25 cellular contexts compared by ENCODE assay signal in genomic region chr4:147576084-147576483, GRCh38.
"Had no signal": no experiment of that assay in that cellular context is flagged by ENCODE, and none has a peak within 500 bp of the region (broad histone marks: within the 10 kb centered on the region; RNA-seq: fewer than 3 reads in every experiment).

No MANE protein-coding gene starts in this region.

- H3K27me3 ChIP-seq: esophagus muscularis mucosa, gastroesophageal sphincter, heart left ventricle, hepatocyte, left lung, neural progenitor cell, right lobe of liver, tibial nerve, upper lobe of left lung had no signal

- ATAC-seq: foreskin keratinocyte; gastroesophageal sphincter; heart left ventricle; left lung; naive thymus-derived CD4-positive, alpha-beta T cell; right lobe of liver; stimulated activated naive B cell treated with anti-CD40 and anti-IgM and Interleukin-4, amounts not matched to agents 10 μg/mL and 1 μg/mL and 100 μg/mL, for 72 hours had no signal

- H3K9me3 Mint-ChIP-seq: dendritic cell treated with granulocyte-macrophage colony-stimulating factor and Interleukin-4, amounts not matched to agents 40 ng/mL and 50 ng/mL, for 4 days; nephron; neural progenitor cell; stimulated activated naive CD8-positive, alpha-beta T cell treated with anti-CD3 and anti-CD28 coated beads, Interleukin-15, Interleukin-2, amounts not matched to agents 100 ng/mL and 50 ng/mL, for 24 hours had no signal

- H3K4me2 ChIP-seq: hepatocyte, neural progenitor cell had no signal

- H3K4me3 ChIP-seq: esophagus muscularis mucosa, gastroesophageal sphincter, heart left ventricle, hepatocyte, left lung, neural progenitor cell, right lobe of liver, thoracic aorta, tibial nerve, upper lobe of left lung had no signal

- H3K27ac ChIP-seq: esophagus muscularis mucosa, foreskin keratinocyte, gastroesophageal sphincter, heart left ventricle, hepatocyte, left lung, neural progenitor cell, parathyroid adenoma, right lobe of liver, thoracic aorta, tibial nerve, upper lobe of left lung had no signal

- H3K4me1 Mint-ChIP-seq: nephron; neural progenitor cell; stimulated activated naive B cell treated with anti-CD40 and anti-IgM and Interleukin-4, amounts not matched to agents 10 μg/mL and 1 μg/mL and 100 μg/mL, for 72 hours had no signal

- H3K4me3 Mint-ChIP-seq: dendritic cell treated with granulocyte-macrophage colony-stimulating factor and Interleukin-4, amounts not matched to agents 40 ng/mL and 50 ng/mL, for 4 days; naive thymus-derived CD4-positive, alpha-beta T cell; nephron; neural progenitor cell; stimulated activated naive B cell treated with anti-CD40 and anti-IgM and Interleukin-4, amounts not matched to agents 10 μg/mL and 1 μg/mL and 100 μg/mL, for 72 hours; stimulated activated naive CD8-positive, alpha-beta T cell treated with anti-CD3 and anti-CD28 coated beads, Interleukin-15, Interleukin-2, amounts not matched to agents 100 ng/mL and 50 ng/mL, for 24 hours had no signal

- H3K4me1 ChIP-seq: esophagus muscularis mucosa, foreskin keratinocyte, gastroesophageal sphincter, heart left ventricle, left lung, neural progenitor cell, right lobe of liver, tibial nerve, upper lobe of left lung had no signal

- H3K27me3 Mint-ChIP-seq: dendritic cell treated with granulocyte-macrophage colony-stimulating factor and Interleukin-4, amounts not matched to agents 40 ng/mL and 50 ng/mL, for 4 days; progenitor cell of endocrine pancreas; stimulated activated naive CD8-positive, alpha-beta T cell treated with anti-CD3 and anti-CD28 coated beads, Interleukin-15, Interleukin-2, amounts not matched to agents 100 ng/mL and 50 ng/mL, for 24 hours had no signal

- H3K9me3 ChIP-seq: esophagus muscularis mucosa, gastroesophageal sphincter, heart left ventricle, left lung, right lobe of liver, thoracic aorta, tibial nerve, upper lobe of left lung had no signal

- H3K36me3 Mint-ChIP-seq: neural progenitor cell had no signal

- DNase-seq: effector CD8-positive, alpha-beta T cell; foreskin keratinocyte; heart left ventricle; kidney; left lung; mesendoderm; midbrain; naive thymus-derived CD4-positive, alpha-beta T cell; right lobe of liver; small intestine; stimulated activated CD4-positive, alpha-beta T cell treated with anti-CD3 and anti-CD28 coated beads, Interleukin-15, amount 100 ng/mL, for 24 hours; stimulated activated CD4-positive, alpha-beta T cell treated with anti-CD3 and anti-CD28 coated beads, Interleukin-2, amount 100 ng/mL, for 48 hours; stimulated activated naive B cell treated with anti-CD40 and anti-IgM and Interleukin-4, amounts not matched to agents 10 μg/mL and 1 μg/mL and 100 μg/mL, for 72 hours; upper lobe of left lung had no signal

- H3K36me3 ChIP-seq: esophagus muscularis mucosa, gastroesophageal sphincter, heart left ventricle, left lung, neural progenitor cell, right lobe of liver, thoracic aorta, tibial nerve, upper lobe of left lung had no signal

- H3K27ac Mint-ChIP-seq: dendritic cell treated with granulocyte-macrophage colony-stimulating factor and Interleukin-4, amounts not matched to agents 40 ng/mL and 50 ng/mL, for 4 days; naive thymus-derived CD4-positive, alpha-beta T cell; nephron; neural progenitor cell; progenitor cell of endocrine pancreas; stimulated activated naive B cell treated with anti-CD40 and anti-IgM and Interleukin-4, amounts not matched to agents 10 μg/mL and 1 μg/mL and 100 μg/mL, for 72 hours; stimulated activated naive CD8-positive, alpha-beta T cell treated with anti-CD3 and anti-CD28 coated beads, Interleukin-15, Interleukin-2, amounts not matched to agents 100 ng/mL and 50 ng/mL, for 24 hours had no signal

- H3K9ac ChIP-seq: neural progenitor cell, parathyroid adenoma had no signal

- H2AFZ ChIP-seq: hepatocyte, neural progenitor cell, parathyroid adenoma had no signal
